Comparison of ENCODE assay signal across 8 cellular contexts in genomic region chr17:38881600-38882191, GRCh38. TPM values are rescaled to one million over a fixed set of nuclear protein-coding genes. Genes with fewer than 3 reads are reported as not detected.
DNase-seq lines count a peak whose midpoint lies in the region; ATAC-seq and TF ChIP-seq lines count a peak whose summit lies in the region.

No MANE protein-coding gene starts in this region.

- 4 to 24% methylated on average over 4 to 7 of the region's 8 CpGs for WGBS in gastroesophageal sphincter (ENCODE audit: low coverage in 1 of 2), 2 donors

- no peak for TF ChIP-seq CTCF in gastroesophageal sphincter (IDR thresholded peaks at IDR 0.05)

- H3K4me3 ChIP-seq in gastroesophageal sphincter, result no peak overlapping the region

- peaks cover 6 to 100% (median 86%) of the 10 kb centered on the region in 3 donors for H3K4me1 ChIP-seq in gastroesophageal sphincter

- peak; percentile 62 for ATAC-seq in gastroesophageal sphincter
- no peak for ATAC-seq in GM18909 (IDR thresholded peaks at IDR 0.05; ENCODE audit: poor library complexity, unreplicated experiment)

- peak; percentile 68 for DNase-seq in activated CD4-positive, alpha-beta T cell treated with anti-CD3 and anti-CD28 coated beads for 48 hours
- DNase-seq in activated CD4-positive, alpha-beta T cell treated with anti-CD3 and anti-CD28 coated beads for 1 hour, result no peak
- peak; percentile 42 for DNase-seq in activated T-cell treated with anti-CD3 and anti-CD28 coated beads for 48 hours (ENCODE audit: low read depth)
- DNase-seq in retina, result peak; percentile 80
- DNase-seq in NOMO-1 (lab: John Stamatoyannopoulos, UW; ENCODE audit: unreplicated experiment in 2 of 2), result no peak
- DNase-seq in ACHN, result no peak

- H3K36me3 ChIP-seq in gastroesophageal sphincter, result peaks cover 0 to 37% of the 10 kb centered on the region in 2 donors

- TF ChIP-seq EP300 in gastroesophageal sphincter (IDR thresholded peaks at IDR 0.05), result no peak

- H3K9me3 ChIP-seq in gastroesophageal sphincter, result no peaks in the 10 kb centered on the region

- H3K27ac ChIP-seq in gastroesophageal sphincter, result peak overlapping the region in 3 of 4 donors; percentile 72 to 81 (median 76)

- in situ Hi-C loops in ACHN (cut with HindIII; ENCODE audit: low pct_ligation_motif_present, low pct_unique_long_range_greater_than_20kb, low sequenced_read_pairs), result no loop called here

- no peak for TF ChIP-seq POLR2A in gastroesophageal sphincter (IDR thresholded peaks at IDR 0.05)

- no peaks in the 10 kb centered on the region for H3K27me3 ChIP-seq in gastroesophageal sphincter

RNA-seq across cellular contexts. Expression of gene LASP1, which starts 11.8 kb away (rescaled TPM):
- total RNA-seq in gastroesophageal sphincter, result 10 to 100 TPM; 33.5 to 88.9 (median 73.6) TPM

RNA-seq across cellular contexts. Expression of gene RPL23, which starts 28.2 kb away (rescaled TPM):
- 1,000 to 10,000 TPM in 3 of 4 donors, 100 to 1,000 TPM in 1; 755 to 2,040 (median 1,511) TPM for total RNA-seq in gastroesophageal sphincter

RNA-seq across cellular contexts. Expression of gene CWC25, which starts 56.6 kb away (rescaled TPM):
- total RNA-seq in gastroesophageal sphincter, result 10 to 100 TPM; 13.6 to 35.0 (median 23.3) TPM

Comparison
In these comparisons a context has a peak if more than half of its experiments do, and no peak if none do; other contexts are left out.
1. DNase-seq: peak in activated CD4-positive, alpha-beta T cell treated with anti-CD3 and anti-CD28 coated beads for 48 hours (single experiment), activated T-cell treated with anti-CD3 and anti-CD28 coated beads for 48 hours (single experiment) and retina (single experiment); none in activated CD4-positive, alpha-beta T cell treated with anti-CD3 and anti-CD28 coated beads for 1 hour (single experiment), NOMO-1 (0 of 2) and ACHN (single experiment).